In genomic region chr6:149964243-149965190, GRCh38 we compare ENCODE assay signal across 1 cellular context.
TF ChIP-seq lines count a peak whose summit lies in the region.

No MANE protein-coding gene starts in this region.

TF ChIP-seq in HEK293T, 16 proteins besides CTCF, POLR2A, EP300 and RAD21 (continued from another document):
- TF ChIP-seq FOXM1 (IDR thresholded peaks at IDR 0.05; ENCODE audit: borderline replicate concordance) (no peak), LEF1 (IDR thresholded peaks at IDR 0.05; ENCODE audit: borderline replicate concordance) (no peak), FOXA1 (IDR thresholded peaks at IDR 0.05) (no peak), BHLHE40 (IDR thresholded peaks at IDR 0.05; ENCODE audit: borderline replicate concordance) (no peak), L3MBTL2 (conservative IDR thresholded peaks at IDR 0.05) (no peak)
TF ChIP-seq in HEK293T: peak in this region for 0.
